8 cellular contexts compared by ENCODE assay signal in genomic region chr13:77338961-77339401, GRCh38. TPM values are rescaled to one million over a fixed set of nuclear protein-coding genes. Genes with fewer than 3 reads are reported as not detected.
A peak's percentile ranks its signal among the peaks of the same experiment; 100 is the strongest.
DNase-seq lines count a peak whose midpoint lies in the region; ATAC-seq and TF ChIP-seq lines count a peak whose summit lies in the region.

No MANE protein-coding gene starts in this region.

- H3K9me3 ChIP-seq in Karpas-422 (ENCODE audit: low read length): no peaks in the 10 kb centered on the region

- intact Hi-C loops in left ventricle myocardium superior (cut with micrococcal nuclease) (no loop called here), posterior vena cava (cut with DNase I) (no loop called here), dorsolateral prefrontal cortex (cut with DNase I) (no loop called here)

- no peaks in the 10 kb centered on the region for H3K79me2 ChIP-seq in Karpas-422 (ENCODE audit: low read length)

- no peak overlapping the region for H2AFZ ChIP-seq in Karpas-422 (ENCODE audit: low read length)

- peak; percentile 43 for ATAC-seq in GM18861 (IDR thresholded peaks at IDR 0.05; ENCODE audit: unreplicated experiment)
- peak; percentile 69 for ATAC-seq in GM21825 (IDR thresholded peaks at IDR 0.05; ENCODE audit: unreplicated experiment)
- ATAC-seq in left ventricle myocardium superior: peak; percentile 54

- TF ChIP-seq CTCF in dorsolateral prefrontal cortex (IDR thresholded peaks at IDR 0.05 in 54 of 56, conservative IDR thresholded peaks at IDR 0.05 in 2 of 56; ENCODE audit: low read depth in 1 of 56, partially characterized antibody in 56 of 56): no peak

- no peaks in the 10 kb centered on the region for H4K20me1 ChIP-seq in Karpas-422 (ENCODE audit: insufficient read depth, low read depth, low read length)

- H3K9ac ChIP-seq in Karpas-422 (ENCODE audit: low read length): no peak overlapping the region

- H3K4me3 ChIP-seq in Karpas-422 (ENCODE audit: low read length) (no peak overlapping the region), dorsolateral prefrontal cortex (no peak overlapping the region)

- H3K27ac ChIP-seq in Karpas-422 (ENCODE audit: low read length) (no peak overlapping the region), dorsolateral prefrontal cortex (no peak overlapping the region)

- H3K36me3 ChIP-seq in Karpas-422 (ENCODE audit: insufficient read depth, low read length): no peaks in the 10 kb centered on the region

- H3K4me1 ChIP-seq in Karpas-422 (ENCODE audit: low read length): peaks cover 16% of the 10 kb centered on the region

- H3K27me3 ChIP-seq in Karpas-422 (ENCODE audit: low read length): no peaks in the 10 kb centered on the region
- H3K27me3 ChIP-seq in dorsolateral prefrontal cortex: no peaks in the 10 kb centered on the region

- DNase-seq in Karpas-422 (no peak), left ventricle myocardium superior (no peak), mesenteric fat pad (ENCODE audit: low spot score) (no peak), posterior vena cava (ENCODE audit: low spot score) (no peak), dorsolateral prefrontal cortex (no peak), NCI-H187 treated with DMSO at 0.1 percent for 48 hours (lab: John Stamatoyannopoulos, UW) (no peak)

- peak overlapping the region; percentile 13 for H3K4me2 ChIP-seq in Karpas-422 (ENCODE audit: low read depth, low read length, poor library complexity, severe bottlenecking)

- H3K9me2 ChIP-seq in Karpas-422 (replicated peaks; ENCODE audit: insufficient read depth, low read length): no peaks in the 10 kb centered on the region; the same call in 1 of the 2 replicates

RNA-seq across cellular contexts. Expression of gene MYCBP2, which starts 12.1 kb away (rescaled TPM):
- total RNA-seq in Karpas-422 (2014; rRNA removed; shearing (Covaris generic); ENCODE audit: low replicate concordance): 178 and 188 TPM in 2 replicates
- total RNA-seq in left ventricle myocardium superior: 44.1 TPM
- 238 TPM for total RNA-seq in mesenteric fat pad
- 100 to 1,000 TPM; 153 to 188 TPM for total RNA-seq in posterior vena cava
- total RNA-seq in dorsolateral prefrontal cortex: 100 to 1,000 TPM; 129 to 446 (median 310) TPM
